In the genomic region with DNA sequence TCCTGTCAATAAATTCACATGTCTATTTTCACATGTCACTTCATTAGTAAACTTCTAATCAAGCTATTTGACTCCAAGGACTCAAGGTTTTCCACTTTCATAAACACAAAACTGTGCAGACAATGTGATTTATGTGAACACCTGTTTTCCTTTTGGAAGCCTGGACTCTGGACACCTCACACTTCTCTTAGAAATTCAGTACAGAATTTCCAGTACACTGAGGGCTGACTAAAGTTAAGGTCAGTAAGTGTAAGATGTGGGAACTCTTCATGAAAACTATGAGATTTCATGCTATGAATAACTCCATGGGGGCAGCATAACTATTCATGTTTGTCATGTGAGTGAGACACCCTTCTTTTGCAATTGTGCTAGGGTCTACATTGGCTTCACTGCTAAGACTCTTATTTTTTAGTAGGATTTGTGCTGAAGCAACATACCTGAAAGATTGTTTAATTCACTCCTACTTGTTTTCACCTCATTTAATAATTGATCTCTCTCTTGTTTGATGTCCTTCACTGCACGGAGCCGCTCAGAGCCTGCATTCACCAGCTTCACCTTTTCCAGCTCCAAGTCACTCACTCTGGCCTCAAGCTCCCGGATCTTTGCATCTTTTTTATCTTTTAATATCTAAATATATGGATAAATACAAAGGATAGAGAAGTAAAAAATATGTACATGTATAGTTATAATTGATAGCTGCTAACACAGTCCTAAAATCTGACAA, we compare ENCODE assay signal across 9 cellular contexts. TPM values are rescaled to one million over a fixed set of nuclear protein-coding genes. Genes with fewer than 3 reads are reported as not detected.
"Had no signal": no experiment of that assay in that cellular context is flagged by ENCODE, and none has a peak within 500 bp of the region (broad histone marks: within the 10 kb centered on the region; RNA-seq: fewer than 3 reads in every experiment).

No MANE protein-coding gene starts in this region.

- FAIRE-seq: H1, H54, HTR-8/SVneo had no signal

- H3K4me3 ChIP-seq: GM23338 had no signal

- H3K4me2 ChIP-seq: GM23338 had no signal

- H2AFZ ChIP-seq: GM23338 had no signal

- DNase-seq: H9, HCEC 1CT, KBM-7 had no signal

- ATAC-seq: GM23338 had no signal

RNA-seq across cellular contexts. Expression of a gene that starts 55.3 kb away (rescaled TPM):
- polyA plus RNA-seq: IgD-negative memory B cell had no signal

RNA-seq across cellular contexts. Expression of a gene that starts 59.1 kb away (rescaled TPM):
- total RNA-seq: H1, H9, HT-29 had no signal
- polyA plus RNA-seq: H1, IgD-negative memory B cell had no signal
